8 cellular contexts compared by ENCODE assay signal in the genomic region with DNA sequence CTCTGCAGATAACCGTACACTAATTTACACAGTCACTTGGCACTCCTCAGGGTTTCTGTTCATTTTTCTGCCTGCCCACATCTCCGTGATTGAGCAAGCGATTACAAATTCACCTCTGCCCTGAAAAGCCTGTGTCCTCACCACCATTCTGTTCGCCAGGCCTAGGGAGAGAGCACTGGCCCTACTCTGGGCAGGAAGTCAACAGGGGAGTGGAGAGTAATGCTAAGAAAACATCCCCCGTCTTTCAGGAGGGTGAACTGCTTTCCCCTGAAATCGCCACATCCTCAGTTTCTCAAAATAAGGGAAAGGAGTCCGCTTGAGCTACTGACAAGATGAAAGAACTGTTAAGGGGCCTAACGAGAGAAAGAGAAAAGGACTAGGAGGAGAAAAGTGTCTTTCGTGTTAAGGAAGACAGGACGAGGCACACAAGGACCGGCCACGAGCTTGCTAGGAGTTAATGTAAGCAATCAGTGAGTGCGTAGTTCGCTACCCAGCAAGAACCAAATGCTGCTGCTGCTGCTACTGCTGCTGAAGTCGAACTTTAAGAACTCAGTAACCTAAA. TPM values are rescaled to one million over a fixed set of nuclear protein-coding genes. Genes with fewer than 3 reads are reported as not detected.
DNase-seq lines count a peak whose midpoint lies in the region; ATAC-seq and TF ChIP-seq lines count a peak whose summit lies in the region.

No MANE protein-coding gene starts in this region.

- peak; percentile 4 for DNase-seq in stimulated activated CD4-positive, alpha-beta T cell treated with anti-CD3 and anti-CD28 coated beads, Interleukin-4, amount 100 ng/mL, for 1 hour
- no peak for DNase-seq in stimulated activated CD4-positive, alpha-beta T cell treated with anti-CD3 and anti-CD28 coated beads, Interleukin-2, amount 100 ng/mL, for 48 hours
- DNase-seq in endodermal cell (no peak), mesothelial cell of epicardium (ENCODE audit: low spot score in 2 of 2, unreplicated experiment in 2 of 2) (peak in 1 of 2 experiments; percentile 43), activated gamma-delta T cell treated with Interleukin-2 at 50 U/mL for 16 hours (no peak)

- no peaks in the 10 kb centered on the region for H3K27me3 ChIP-seq in endodermal cell (ENCODE audit: control insufficient read depth, insufficient read depth, low read length, poor library complexity, severe bottlenecking)

- H3K4me3 ChIP-seq in endodermal cell (ENCODE audit: low read length) (peak overlapping the region; percentile 99), urinary bladder (ENCODE audit: low read depth, low read length) (peak overlapping the region; percentile 75)

- peaks cover 32% of the 10 kb centered on the region for H3K36me3 Mint-ChIP-seq in T-helper 1 cell treated with Interleukin-12 subunit alpha and Interleukin-12 subunit beta and Interleukin-4 antibody, amounts not matched to agents 30 μg/mL and 1 μg/mL, for 36 hours (ENCODE audit: low read depth)
- H3K36me3 Mint-ChIP-seq in endodermal cell (ENCODE audit: low read depth) (peaks cover 46% of the 10 kb centered on the region), mesothelial cell of epicardium (peaks cover 24% of the 10 kb centered on the region)

- H3K4me3 Mint-ChIP-seq in T-helper 1 cell treated with Interleukin-12 subunit alpha and Interleukin-12 subunit beta and Interleukin-4 antibody, amounts not matched to agents 30 μg/mL and 1 μg/mL, for 36 hours = peak overlapping the region; percentile 99
- H3K4me3 Mint-ChIP-seq in endodermal cell (peak overlapping the region; percentile 94), mesothelial cell of epicardium (peak overlapping the region; percentile 97)

- no peak overlapping the region for H3K27ac ChIP-seq in endodermal cell (ENCODE audit: low read depth, low read length)
- no peak overlapping the region for H3K27ac ChIP-seq in urinary bladder (ENCODE audit: low read depth)

- H3K9me3 Mint-ChIP-seq in T-helper 1 cell treated with Interleukin-12 subunit alpha and Interleukin-12 subunit beta and Interleukin-4 antibody, amounts not matched to agents 30 μg/mL and 1 μg/mL, for 36 hours = no peaks in the 10 kb centered on the region
- H3K9me3 Mint-ChIP-seq in endodermal cell (no peaks in the 10 kb centered on the region), mesothelial cell of epicardium (no peaks in the 10 kb centered on the region)

- peak overlapping the region; percentile 96 for H3K27ac Mint-ChIP-seq in T-helper 1 cell treated with Interleukin-12 subunit alpha and Interleukin-12 subunit beta and Interleukin-4 antibody, amounts not matched to agents 30 μg/mL and 1 μg/mL, for 36 hours
- peak overlapping the region; percentile 96 for H3K27ac Mint-ChIP-seq in endodermal cell
- peak overlapping the region; percentile 91 for H3K27ac Mint-ChIP-seq in mesothelial cell of epicardium

- peaks cover 22% of the 10 kb centered on the region for H3K4me1 Mint-ChIP-seq in T-helper 1 cell treated with Interleukin-12 subunit alpha and Interleukin-12 subunit beta and Interleukin-4 antibody, amounts not matched to agents 30 μg/mL and 1 μg/mL, for 36 hours (ENCODE audit: low read depth)
- H3K4me1 Mint-ChIP-seq in endodermal cell (peaks cover 11% of the 10 kb centered on the region), mesothelial cell of epicardium (peaks cover 21% of the 10 kb centered on the region)

- H3K9me3 ChIP-seq in endodermal cell (ENCODE audit: control insufficient read depth, low read length) = no peaks in the 10 kb centered on the region

- no peaks in the 10 kb centered on the region for H3K4me1 ChIP-seq in endodermal cell (ENCODE audit: control insufficient read depth, insufficient read depth, low read length)
- H3K4me1 ChIP-seq in urinary bladder (ENCODE audit: insufficient read depth) = no peaks in the 10 kb centered on the region

- ATAC-seq in HG03521 (IDR thresholded peaks at IDR 0.05; ENCODE audit: unreplicated experiment) = peak; percentile 3

- TF ChIP-seq CTCF in endodermal cell (conservative IDR thresholded peaks at IDR 0.05) (no peak), mesothelial cell of epicardium (IDR thresholded peaks at IDR 0.05; ENCODE audit: unreplicated experiment) (no peak)

- peak overlapping the region; percentile 90 for H3K9ac ChIP-seq in endodermal cell (ENCODE audit: extremely low read depth, low read length, poor library complexity, severe bottlenecking)

- H3K27me3 Mint-ChIP-seq in T-helper 1 cell treated with Interleukin-12 subunit alpha and Interleukin-12 subunit beta and Interleukin-4 antibody, amounts not matched to agents 30 μg/mL and 1 μg/mL, for 36 hours (ENCODE audit: low read depth) = no peaks in the 10 kb centered on the region
- H3K27me3 Mint-ChIP-seq in endodermal cell (ENCODE audit: insufficient read depth) = no peaks in the 10 kb centered on the region
- H3K27me3 Mint-ChIP-seq in mesothelial cell of epicardium (ENCODE audit: low read depth) = no peaks in the 10 kb centered on the region

- H3K36me3 ChIP-seq in endodermal cell (ENCODE audit: control insufficient read depth, insufficient read depth, low read length) = peaks cover 48% of the 10 kb centered on the region
- no peaks in the 10 kb centered on the region for H3K36me3 ChIP-seq in urinary bladder (ENCODE audit: insufficient read depth)

- WGBS in endodermal cell (ENCODE audit: insufficient coverage in 1 of 2, insufficient read length in 1 of 2), 2 experiments = 11 to 13% methylated on average over 10 to 15 of the region's 15 CpGs
- under 1% methylated on average over 15 of the region's 15 CpGs for WGBS in urinary bladder

RNA-seq across cellular contexts. Expression of a gene that starts 0.6 kb away (rescaled TPM):
- total RNA-seq in endodermal cell (100 to 1,000 TPM in 1 of 2 donors, 10 to 100 TPM in 1; 94.7 to 102 TPM), mesothelial cell of epicardium (50.9 to 53.0 TPM (median 52.8 TPM) in 3 replicates), urinary bladder (46.7 TPM)
- polyA plus RNA-seq in endodermal cell (2013, experiment 1 of 2) = 70.6 TPM
- 65.2 TPM for polyA plus RNA-seq in endodermal cell (2013, experiment 2 of 2)
- polyA plus RNA-seq in urinary bladder = 55.0 TPM

RNA-seq across cellular contexts. Expression of a gene that starts 22.0 kb away (rescaled TPM):
- total RNA-seq in endodermal cell (100 to 1,000 TPM; 185 to 238 TPM), mesothelial cell of epicardium (276 to 299 TPM (median 287 TPM) in 3 replicates), urinary bladder (92.9 TPM)
- polyA plus RNA-seq in endodermal cell (2013, experiment 1 of 2) = 143 TPM
- 122 TPM for polyA plus RNA-seq in endodermal cell (2013, experiment 2 of 2)
- 123 TPM for polyA plus RNA-seq in urinary bladder

RNA-seq across cellular contexts. Expression of a gene that starts 58.7 kb away (rescaled TPM):
- total RNA-seq in endodermal cell = 100 to 1,000 TPM; 159 to 174 TPM
- polyA plus RNA-seq in endodermal cell (2013, experiment 1 of 2) = 114 TPM
- 106 TPM for polyA plus RNA-seq in endodermal cell (2013, experiment 2 of 2)
- 178 to 183 TPM (median 180 TPM) in 3 replicates for total RNA-seq in mesothelial cell of epicardium
- total RNA-seq in urinary bladder = 209 TPM
- polyA plus RNA-seq in urinary bladder = 69.5 TPM

RNA-seq across cellular contexts. Expression of a gene that starts 58.9 kb away (rescaled TPM):
- total RNA-seq in endodermal cell (100 to 1,000 TPM; 103 to 107 TPM), mesothelial cell of epicardium (94.6 to 106 TPM (median 104 TPM) in 3 replicates), urinary bladder (45.4 TPM)
- polyA plus RNA-seq in endodermal cell (2013, experiment 1 of 2) = 108 TPM
- 85.8 TPM for polyA plus RNA-seq in endodermal cell (2013, experiment 2 of 2)
- 57.5 TPM for polyA plus RNA-seq in urinary bladder
